ENCODE assay signal across 9 cellular contexts in genomic region chr15:78033864-78034263, GRCh38. TPM values are rescaled to one million over a fixed set of nuclear protein-coding genes. Genes with fewer than 3 reads are reported as not detected.
DNase-seq lines count a peak whose midpoint lies in the region; ATAC-seq and TF ChIP-seq lines count a peak whose summit lies in the region.
"Had no signal": no experiment of that assay in that cellular context is flagged by ENCODE, and none has a peak within 500 bp of the region (broad histone marks: within the 10 kb centered on the region; RNA-seq: fewer than 3 reads in every experiment).

No MANE protein-coding gene starts in this region.

- intact Hi-C loops in thyroid gland (cut with DNase I): no loop called here

- TF ChIP-seq POLR2A in Peyer's patch (IDR thresholded peaks at IDR 0.05) (no peak), thyroid gland (IDR thresholded peaks at IDR 0.05) (no peak)

- H3K4me3 ChIP-seq in Peyer's patch: no peak overlapping the region
- H3K4me3 ChIP-seq in thyroid gland (replicated peaks in 1 of 3): no peak overlapping the region

- 64 to 65% methylated on average over 6 of the region's 6 CpGs for WGBS in thyroid gland, 2 donors

- TF ChIP-seq CTCF in Peyer's patch (IDR thresholded peaks at IDR 0.05): no peak
- TF ChIP-seq CTCF in thyroid gland (IDR thresholded peaks at IDR 0.05): no peak

- ATAC-seq in HG03045 (IDR thresholded peaks at IDR 0.05; ENCODE audit: unreplicated experiment) (no peak), HG03439 (IDR thresholded peaks at IDR 0.05; ENCODE audit: unreplicated experiment) (no peak), HG02840 (IDR thresholded peaks at IDR 0.05; ENCODE audit: low FRiP score, unreplicated experiment) (no peak)

- H3K27me3 ChIP-seq in Peyer's patch: no peaks in the 10 kb centered on the region
- H3K27me3 ChIP-seq in thyroid gland: no peaks in the 10 kb centered on the region

- no peaks in the 10 kb centered on the region for H3K9me3 ChIP-seq in Peyer's patch
- H3K9me3 ChIP-seq in thyroid gland: no peaks in the 10 kb centered on the region

- peak; percentile 45 for DNase-seq in activated CD8-positive, alpha-beta memory T cell treated with anti-CD3 and anti-CD28 coated beads for 24 hours
- DNase-seq in activated CD8-positive, alpha-beta memory T cell treated with anti-CD3 and anti-CD28 coated beads, Interleukin-2, amount 50 U/mL, for 48 hours: no peak
- DNase-seq in Peyer's patch (peak in 2 of 3 donors; percentile 62 to 75), dermis blood vessel endothelial cell (peak; percentile 64), thyroid gland (no peak)

- H3K4me1 ChIP-seq in Peyer's patch (peaks cover 0 to 35% (median 12%) of the 10 kb centered on the region in 4 donors), thyroid gland (peaks cover 21 to 51% of the 10 kb centered on the region in 2 donors)

- H3K27ac ChIP-seq in Peyer's patch (peak overlapping the region in 3 of 4 donors; percentile 66 to 72 (median 68)), thyroid gland (peak overlapping the region; percentile 37 to 42 (median 39))

- H3K36me3 ChIP-seq in Peyer's patch (peaks cover 0 to 13% (median 0%) of the 10 kb centered on the region in 3 donors), thyroid gland (peaks cover 0 to 5% of the 10 kb centered on the region in 2 donors)

RNA-seq across cellular contexts. Expression of gene TBC1D2B, which starts 43.6 kb away (rescaled TPM):
- 10 to 100 TPM; 52.9 to 94.9 (median 72.4) TPM for total RNA-seq in Peyer's patch
- 26.2 and 43.8 TPM in 2 replicates for total RNA-seq in dermis blood vessel endothelial cell
- 10 to 100 TPM; 32.8 to 54.0 (median 40.1) TPM for total RNA-seq in thyroid gland

RNA-seq across cellular contexts. Expression of gene SH2D7, which starts 58.5 kb away (rescaled TPM):
- total RNA-seq in Peyer's patch: 1 to 10 TPM; 3.3 to 7.7 (median 4.6) TPM
- total RNA-seq in dermis blood vessel endothelial cell: not detected in 2 replicates
- not detected for total RNA-seq in thyroid gland
- total RNA-seq: HT1080 had no signal

Comparison
In these comparisons a context has a peak if more than half of its experiments do, and no peak if none do; other contexts are left out.
1. DNase-seq: peak in activated CD8-positive, alpha-beta memory T cell treated with anti-CD3 and anti-CD28 coated beads for 24 hours (single experiment), Peyer's patch (2 of 3) and dermis blood vessel endothelial cell (single experiment); none in activated CD8-positive, alpha-beta memory T cell treated with anti-CD3 and anti-CD28 coated beads, Interleukin-2, amount 50 U/mL, for 48 hours (single experiment) and thyroid gland (0 of 2).